Comparison of ENCODE assay signal across 1 cellular context in the genomic region with DNA sequence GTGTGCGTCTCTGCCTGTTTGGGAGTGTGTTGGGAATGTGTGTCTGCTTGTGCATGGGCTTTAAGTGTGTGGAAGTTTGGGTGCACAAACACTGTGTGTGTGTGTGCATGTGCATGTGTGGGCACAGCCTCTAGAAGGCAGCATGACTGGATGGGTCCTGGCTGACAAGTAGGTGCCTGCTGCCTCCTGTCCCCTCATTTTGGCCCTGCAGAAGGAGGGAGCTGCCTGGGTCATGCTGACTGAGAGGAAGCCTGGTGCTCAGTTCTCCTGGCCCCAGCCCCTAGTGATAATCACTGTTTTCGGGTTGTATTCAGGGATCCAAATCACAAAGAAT.
TF ChIP-seq lines count a peak whose summit lies in the region.

No MANE protein-coding gene starts in this region.

TF ChIP-seq in GM23338, 12 proteins besides CTCF, POLR2A, EP300 and RAD21:
- no peak for TF ChIP-seq STAT1 (IDR thresholded peaks at IDR 0.05; ENCODE audit: unreplicated experiment)
- TF ChIP-seq JUNB (IDR thresholded peaks at IDR 0.05; ENCODE audit: unreplicated experiment): no peak
- TF ChIP-seq, protein P1, sequence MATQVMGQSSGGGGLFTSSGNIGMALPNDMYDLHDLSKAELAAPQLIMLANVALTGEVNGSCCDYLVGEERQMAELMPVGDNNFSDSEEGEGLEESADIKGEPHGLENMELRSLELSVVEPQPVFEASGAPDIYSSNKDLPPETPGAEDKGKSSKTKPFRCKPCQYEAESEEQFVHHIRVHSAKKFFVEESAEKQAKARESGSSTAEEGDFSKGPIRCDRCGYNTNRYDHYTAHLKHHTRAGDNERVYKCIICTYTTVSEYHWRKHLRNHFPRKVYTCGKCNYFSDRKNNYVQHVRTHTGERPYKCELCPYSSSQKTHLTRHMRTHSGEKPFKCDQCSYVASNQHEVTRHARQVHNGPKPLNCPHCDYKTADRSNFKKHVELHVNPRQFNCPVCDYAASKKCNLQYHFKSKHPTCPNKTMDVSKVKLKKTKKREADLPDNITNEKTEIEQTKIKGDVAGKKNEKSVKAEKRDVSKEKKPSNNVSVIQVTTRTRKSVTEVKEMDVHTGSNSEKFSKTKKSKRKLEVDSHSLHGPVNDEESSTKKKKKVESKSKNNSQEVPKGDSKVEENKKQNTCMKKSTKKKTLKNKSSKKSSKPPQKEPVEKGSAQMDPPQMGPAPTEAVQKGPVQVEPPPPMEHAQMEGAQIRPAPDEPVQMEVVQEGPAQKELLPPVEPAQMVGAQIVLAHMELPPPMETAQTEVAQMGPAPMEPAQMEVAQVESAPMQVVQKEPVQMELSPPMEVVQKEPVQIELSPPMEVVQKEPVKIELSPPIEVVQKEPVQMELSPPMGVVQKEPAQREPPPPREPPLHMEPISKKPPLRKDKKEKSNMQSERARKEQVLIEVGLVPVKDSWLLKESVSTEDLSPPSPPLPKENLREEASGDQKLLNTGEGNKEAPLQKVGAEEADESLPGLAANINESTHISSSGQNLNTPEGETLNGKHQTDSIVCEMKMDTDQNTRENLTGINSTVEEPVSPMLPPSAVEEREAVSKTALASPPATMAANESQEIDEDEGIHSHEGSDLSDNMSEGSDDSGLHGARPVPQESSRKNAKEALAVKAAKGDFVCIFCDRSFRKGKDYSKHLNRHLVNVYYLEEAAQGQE (IDR thresholded peaks at IDR 0.05; ENCODE audit: unreplicated experiment): no peak
- no peak for TF ChIP-seq CREB1 (CRISPR knock-in tag; IDR thresholded peaks at IDR 0.05; ENCODE audit: low read depth)
- no peak for TF ChIP-seq ZNF114 (CRISPR knock-in tag; IDR thresholded peaks at IDR 0.05)
- TF ChIP-seq, protein P2, sequence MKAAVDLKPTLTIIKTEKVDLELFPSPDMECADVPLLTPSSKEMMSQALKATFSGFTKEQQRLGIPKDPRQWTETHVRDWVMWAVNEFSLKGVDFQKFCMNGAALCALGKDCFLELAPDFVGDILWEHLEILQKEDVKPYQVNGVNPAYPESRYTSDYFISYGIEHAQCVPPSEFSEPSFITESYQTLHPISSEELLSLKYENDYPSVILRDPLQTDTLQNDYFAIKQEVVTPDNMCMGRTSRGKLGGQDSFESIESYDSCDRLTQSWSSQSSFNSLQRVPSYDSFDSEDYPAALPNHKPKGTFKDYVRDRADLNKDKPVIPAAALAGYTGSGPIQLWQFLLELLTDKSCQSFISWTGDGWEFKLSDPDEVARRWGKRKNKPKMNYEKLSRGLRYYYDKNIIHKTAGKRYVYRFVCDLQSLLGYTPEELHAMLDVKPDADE (IDR thresholded peaks at IDR 0.05): no peak
- no peak for TF ChIP-seq NANOG (IDR thresholded peaks at IDR 0.05; ENCODE audit: borderline replicate concordance)
- no peak for TF ChIP-seq POLR2AphosphoS5 (IDR thresholded peaks at IDR 0.05; ENCODE audit: low read depth)
- TF ChIP-seq, protein P3, sequence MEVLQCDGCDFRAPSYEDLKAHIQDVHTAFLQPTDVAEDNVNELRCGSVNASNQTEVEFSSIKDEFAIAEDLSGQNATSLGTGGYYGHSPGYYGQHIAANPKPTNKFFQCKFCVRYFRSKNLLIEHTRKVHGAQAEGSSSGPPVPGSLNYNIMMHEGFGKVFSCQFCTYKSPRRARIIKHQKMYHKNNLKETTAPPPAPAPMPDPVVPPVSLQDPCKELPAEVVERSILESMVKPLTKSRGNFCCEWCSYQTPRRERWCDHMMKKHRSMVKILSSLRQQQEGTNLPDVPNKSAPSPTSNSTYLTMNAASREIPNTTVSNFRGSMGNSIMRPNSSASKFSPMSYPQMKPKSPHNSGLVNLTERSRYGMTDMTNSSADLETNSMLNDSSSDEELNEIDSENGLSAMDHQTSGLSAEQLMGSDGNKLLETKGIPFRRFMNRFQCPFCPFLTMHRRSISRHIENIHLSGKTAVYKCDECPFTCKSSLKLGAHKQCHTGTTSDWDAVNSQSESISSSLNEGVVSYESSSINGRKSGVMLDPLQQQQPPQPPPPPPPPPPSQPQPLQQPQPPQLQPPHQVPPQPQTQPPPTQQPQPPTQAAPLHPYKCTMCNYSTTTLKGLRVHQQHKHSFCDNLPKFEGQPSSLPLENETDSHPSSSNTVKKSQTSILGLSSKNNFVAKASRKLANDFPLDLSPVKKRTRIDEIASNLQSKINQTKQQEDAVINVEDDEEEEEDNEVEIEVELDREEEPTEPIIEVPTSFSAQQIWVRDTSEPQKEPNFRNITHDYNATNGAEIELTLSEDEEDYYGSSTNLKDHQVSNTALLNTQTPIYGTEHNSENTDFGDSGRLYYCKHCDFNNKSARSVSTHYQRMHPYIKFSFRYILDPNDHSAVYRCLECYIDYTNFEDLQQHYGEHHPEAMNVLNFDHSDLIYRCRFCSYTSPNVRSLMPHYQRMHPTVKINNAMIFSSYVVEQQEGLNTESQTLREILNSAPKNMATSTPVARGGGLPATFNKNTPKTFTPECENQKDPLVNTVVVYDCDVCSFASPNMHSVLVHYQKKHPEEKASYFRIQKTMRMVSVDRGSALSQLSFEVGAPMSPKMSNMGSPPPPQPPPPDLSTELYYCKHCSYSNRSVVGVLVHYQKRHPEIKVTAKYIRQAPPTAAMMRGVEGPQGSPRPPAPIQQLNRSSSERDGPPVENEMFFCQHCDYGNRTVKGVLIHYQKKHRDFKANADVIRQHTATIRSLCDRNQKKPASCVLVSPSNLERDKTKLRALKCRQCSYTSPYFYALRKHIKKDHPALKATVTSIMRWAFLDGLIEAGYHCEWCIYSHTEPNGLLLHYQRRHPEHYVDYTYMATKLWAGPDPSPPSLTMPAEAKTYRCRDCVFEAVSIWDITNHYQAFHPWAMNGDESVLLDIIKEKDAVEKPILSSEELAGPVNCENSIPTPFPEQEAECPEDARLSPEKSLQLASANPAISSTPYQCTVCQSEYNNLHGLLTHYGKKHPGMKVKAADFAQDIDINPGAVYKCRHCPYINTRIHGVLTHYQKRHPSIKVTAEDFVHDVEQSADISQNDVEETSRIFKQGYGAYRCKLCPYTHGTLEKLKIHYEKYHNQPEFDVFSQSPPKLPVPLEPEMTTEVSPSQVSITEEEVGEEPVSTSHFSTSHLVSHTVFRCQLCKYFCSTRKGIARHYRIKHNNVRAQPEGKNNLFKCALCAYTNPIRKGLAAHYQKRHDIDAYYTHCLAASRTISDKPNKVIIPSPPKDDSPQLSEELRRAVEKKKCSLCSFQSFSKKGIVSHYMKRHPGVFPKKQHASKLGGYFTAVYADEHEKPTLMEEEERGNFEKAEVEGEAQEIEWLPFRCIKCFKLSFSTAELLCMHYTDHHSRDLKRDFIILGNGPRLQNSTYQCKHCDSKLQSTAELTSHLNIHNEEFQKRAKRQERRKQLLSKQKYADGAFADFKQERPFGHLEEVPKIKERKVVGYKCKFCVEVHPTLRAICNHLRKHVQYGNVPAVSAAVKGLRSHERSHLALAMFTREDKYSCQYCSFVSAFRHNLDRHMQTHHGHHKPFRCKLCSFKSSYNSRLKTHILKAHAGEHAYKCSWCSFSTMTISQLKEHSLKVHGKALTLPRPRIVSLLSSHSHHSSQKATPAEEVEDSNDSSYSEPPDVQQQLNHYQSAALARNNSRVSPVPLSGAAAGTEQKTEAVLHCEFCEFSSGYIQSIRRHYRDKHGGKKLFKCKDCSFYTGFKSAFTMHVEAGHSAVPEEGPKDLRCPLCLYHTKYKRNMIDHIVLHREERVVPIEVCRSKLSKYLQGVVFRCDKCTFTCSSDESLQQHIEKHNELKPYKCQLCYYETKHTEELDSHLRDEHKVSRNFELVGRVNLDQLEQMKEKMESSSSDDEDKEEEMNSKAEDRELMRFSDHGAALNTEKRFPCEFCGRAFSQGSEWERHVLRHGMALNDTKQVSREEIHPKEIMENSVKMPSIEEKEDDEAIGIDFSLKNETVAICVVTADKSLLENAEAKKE (CRISPR knock-in tag; IDR thresholded peaks at IDR 0.05): no peak
- TF ChIP-seq ZNF331 (CRISPR knock-in tag; IDR thresholded peaks at IDR 0.05; ENCODE audit: low read depth): no peak
- TF ChIP-seq EZH2 (IDR thresholded peaks at IDR 0.05; ENCODE audit: low read depth, unreplicated experiment): no peak
- TF ChIP-seq EZH2phosphoT487 (IDR thresholded peaks at IDR 0.05; ENCODE audit: unreplicated experiment): no peak
TF ChIP-seq in GM23338: peak in this region for 0.
